In the genomic region with DNA sequence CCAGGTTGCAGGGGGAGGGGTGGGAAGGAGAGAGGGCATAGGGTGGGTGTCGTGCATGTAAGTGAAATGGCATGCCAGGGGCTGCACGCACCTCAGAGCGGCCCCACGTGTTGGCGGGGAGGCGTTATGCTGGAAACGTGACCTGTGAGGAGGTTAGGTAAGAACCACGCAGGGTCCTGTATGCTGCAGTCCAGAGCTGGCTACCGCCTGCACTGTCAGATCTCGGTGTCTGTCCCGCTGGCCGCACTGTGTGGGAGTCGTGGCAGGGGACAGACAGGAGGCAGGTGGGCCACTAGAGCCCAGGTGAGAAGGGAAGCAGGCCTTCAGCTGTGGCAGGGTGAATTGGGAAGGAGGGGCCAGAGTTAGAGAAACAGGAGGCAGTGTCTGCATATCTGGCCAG, we compare ENCODE assay signal across 23 cellular contexts.
A peak's percentile ranks its signal among the peaks of the same experiment; 100 is the strongest.
DNase-seq lines count a peak whose midpoint lies in the region; ATAC-seq and TF ChIP-seq lines count a peak whose summit lies in the region.
"Had no signal": no experiment of that assay in that cellular context is flagged by ENCODE, and none has a peak within 500 bp of the region (broad histone marks: within the 10 kb centered on the region; RNA-seq: fewer than 3 reads in every experiment).

No MANE protein-coding gene starts in this region.

- POLR2A ChIA-PET in activated B cell treated with CpG ODN at 0.5 μM for 24 hours (lab: Charles Lee): interaction anchor here (0.6 to 7.0 kb wide), 15 partner anchors 9 to 588 kb away, joined by 3 to 132 read pairs (median 6); a partner anchor contains a TSS

- H3K36me3 Mint-ChIP-seq in activated T-cell treated with anti-CD3 and anti-CD28 coated beads, Interleukin-2, amount 50 U/mL, for 24 hours (ENCODE audit: low read depth): peaks cover 26% of the 10 kb centered on the region
- peaks cover 21% of the 10 kb centered on the region for H3K36me3 Mint-ChIP-seq in activated B cell treated with CpG ODN at 0.5 μM for 24 hours (ENCODE audit: low read depth)
- H3K36me3 Mint-ChIP-seq: type B pancreatic cell had no signal

- no peak overlapping the region for H3K4me3 ChIP-seq in mucosa of rectum (ENCODE audit: low read length in 2 of 2)
- H3K4me3 ChIP-seq in tibial nerve: no peak overlapping the region
- no peak overlapping the region for H3K4me3 ChIP-seq in vagina
- H3K4me3 ChIP-seq: dorsolateral prefrontal cortex, prostate gland had no signal

- TF ChIP-seq CTCF in activated B cell treated with CpG ODN at 0.5 μM for 24 hours (IDR thresholded peaks at IDR 0.05) (no peak), tibial nerve (IDR thresholded peaks at IDR 0.05) (no peak), vagina (IDR thresholded peaks at IDR 0.05) (no peak)

- H3K4me1 ChIP-seq in mucosa of rectum (ENCODE audit: control insufficient read depth in 2 of 2, insufficient read depth in 2 of 2, low read length in 2 of 2) (peaks cover 2 to 10% of the 10 kb centered on the region in 2 donors), tibial nerve (peaks cover 0 to 99% (median 71%) of the 10 kb centered on the region in 4 donors), vagina (peaks cover 28% of the 10 kb centered on the region)
- H3K4me1 ChIP-seq: prostate gland had no signal

- H3K27ac Mint-ChIP-seq in activated T-cell treated with anti-CD3 and anti-CD28 coated beads, Interleukin-2, amount 50 U/mL, for 24 hours: peak overlapping the region; percentile 47
- peak overlapping the region; percentile 94 for H3K27ac Mint-ChIP-seq in activated B cell treated with CpG ODN at 0.5 μM for 24 hours

- no peak for ATAC-seq in activated B cell treated with CpG ODN at 0.5 μM for 24 hours (ENCODE audit: low read depth)
- no peak for ATAC-seq in HG02885 (IDR thresholded peaks at IDR 0.05; ENCODE audit: poor library complexity, unreplicated experiment)
- ATAC-seq: PC-3 had no signal

- H3K9me3 ChIP-seq in mucosa of rectum (ENCODE audit: control insufficient read depth in 2 of 2, low read length in 2 of 2): no peaks in the 10 kb centered on the region
- H3K9me3 ChIP-seq in tibial nerve: no peaks in the 10 kb centered on the region
- H3K9me3 ChIP-seq in vagina: no peaks in the 10 kb centered on the region
- H3K9me3 ChIP-seq: BE2C, prostate gland had no signal

- intact Hi-C loops in activated B cell treated with CpG ODN at 0.5 μM for 24 hours (cut with micrococcal nuclease) (loop anchor here (1.0 kb wide), 2 partner anchors 19 to 36 kb away; no protein-coding TSS in a partner anchor), vagina (cut with DNase I) (no loop called here)

- H3K27me3 ChIP-seq in mucosa of rectum (ENCODE audit: control insufficient read depth in 2 of 2, insufficient read depth in 2 of 2, low read length in 2 of 2): no peaks in the 10 kb centered on the region
- H3K27me3 ChIP-seq in tibial nerve: no peaks in the 10 kb centered on the region
- H3K27me3 ChIP-seq in vagina: no peaks in the 10 kb centered on the region
- H3K27me3 ChIP-seq: BE2C, dorsolateral prefrontal cortex had no signal

- H3K27me3 Mint-ChIP-seq in activated T-cell treated with anti-CD3 and anti-CD28 coated beads, Interleukin-2, amount 50 U/mL, for 24 hours: no peaks in the 10 kb centered on the region
- no peaks in the 10 kb centered on the region for H3K27me3 Mint-ChIP-seq in activated B cell treated with CpG ODN at 0.5 μM for 24 hours
- H3K27me3 Mint-ChIP-seq: type B pancreatic cell had no signal

- no peaks in the 10 kb centered on the region for H3K36me3 ChIP-seq in mucosa of rectum (ENCODE audit: control insufficient read depth in 2 of 2, insufficient read depth in 2 of 2, low read length in 2 of 2)
- no peaks in the 10 kb centered on the region for H3K36me3 ChIP-seq in tibial nerve
- no peaks in the 10 kb centered on the region for H3K36me3 ChIP-seq in vagina
- H3K36me3 ChIP-seq: BE2C, prostate gland had no signal

- H3K27ac ChIP-seq in mucosa of rectum (ENCODE audit: low read depth in 2 of 2, low read length in 2 of 2): peak overlapping the region; percentile 2 to 38
- peak overlapping the region; percentile 23 to 92 (median 78) for H3K27ac ChIP-seq in tibial nerve
- no peak overlapping the region for H3K27ac ChIP-seq in vagina
- H3K27ac ChIP-seq: prostate gland had no signal

- H3K4me1 Mint-ChIP-seq in activated T-cell treated with anti-CD3 and anti-CD28 coated beads, Interleukin-2, amount 50 U/mL, for 24 hours (ENCODE audit: low read depth): peaks cover 79% of the 10 kb centered on the region
- H3K4me1 Mint-ChIP-seq in activated B cell treated with CpG ODN at 0.5 μM for 24 hours: peaks cover 89% of the 10 kb centered on the region

- CTCF ChIA-PET in activated B cell treated with CpG ODN at 0.5 μM for 24 hours (lab: Charles Lee): interaction anchor here (1.6 to 1.9 kb wide), 2 partner anchors 20 to 36 kb away, joined by 5 to 9 read pairs; no protein-coding TSS in a partner anchor

- no peak for DNase-seq in activated T-cell treated with anti-CD3 and anti-CD28 coated beads, Interleukin-2, amount 50 U/mL, for 24 hours
- DNase-seq in activated T-cell treated with anti-CD3 and anti-CD28 coated beads for 4 hours (no peak), activated B cell treated with CpG ODN at 0.5 μM for 24 hours (no peak), tibial nerve (ENCODE audit: low spot score in 2 of 2) (no peak), T1000 (lab: John Stamatoyannopoulos, UW) (no peak), vagina (ENCODE audit: extremely low spot score in 2 of 2) (no peak)
- DNase-seq: 8988T; activated CD4-positive, alpha-beta T cell treated with anti-CD3 and anti-CD28 coated beads, Interleukin-2, amount 50 U/mL, for 1 hour; activated gamma-delta T cell; BE2C; central memory CD4-positive, alpha-beta T cell; dorsolateral prefrontal cortex; foreskin melanocyte; NCI-H1436 treated with DMSO at 0.1 percent for 48 hours; NCI-H82; PC-3; SHP77; stimulated activated CD4-positive, alpha-beta T cell treated with anti-CD3 and anti-CD28 coated beads, Interleukin-2, amount 100 ng/mL, for 24 hours; stimulated activated naive CD4-positive, alpha-beta T cell treated with Interleukin-2 at 50 U/mL for 16 hours had no signal

- 87 to 93% methylated on average over 13 of the region's 13 CpGs for WGBS in tibial nerve, 2 donors

- H3K9ac ChIP-seq in mucosa of rectum (ENCODE audit: low read depth in 1 of 2, low read length in 2 of 2): no peak overlapping the region

- no peak for TF ChIP-seq POLR2A in tibial nerve (IDR thresholded peaks at IDR 0.05)
- TF ChIP-seq POLR2A in vagina (IDR thresholded peaks at IDR 0.05): no peak

- H3K9me3 Mint-ChIP-seq in activated T-cell treated with anti-CD3 and anti-CD28 coated beads, Interleukin-2, amount 50 U/mL, for 24 hours: no peaks in the 10 kb centered on the region
- no peaks in the 10 kb centered on the region for H3K9me3 Mint-ChIP-seq in activated B cell treated with CpG ODN at 0.5 μM for 24 hours
- H3K9me3 Mint-ChIP-seq: type B pancreatic cell had no signal

- no peak for TF ChIP-seq EP300 in tibial nerve (IDR thresholded peaks at IDR 0.05)

- H3K4me3 Mint-ChIP-seq in activated T-cell treated with anti-CD3 and anti-CD28 coated beads, Interleukin-2, amount 50 U/mL, for 24 hours: no peak overlapping the region
- peak overlapping the region; percentile 80 for H3K4me3 Mint-ChIP-seq in activated B cell treated with CpG ODN at 0.5 μM for 24 hours
- H3K4me3 Mint-ChIP-seq: type B pancreatic cell had no signal
